ENCODE assay signal across 20 cellular contexts in genomic region chr20:44106615-44107014, GRCh38.
DNase-seq lines count a peak whose midpoint lies in the region; ATAC-seq and TF ChIP-seq lines count a peak whose summit lies in the region.
"Had no signal": no experiment of that assay in that cellular context is flagged by ENCODE, and none has a peak within 500 bp of the region (broad histone marks: within the 10 kb centered on the region; RNA-seq: fewer than 3 reads in every experiment).

No MANE protein-coding gene starts in this region.

- H3K4me3 Mint-ChIP-seq in activated CD8-positive, alpha-beta memory T cell treated with anti-CD3 and anti-CD28 coated beads, Interleukin-2, amount 10 ng/mL, durations not matched to agents 7 days and 5 days: no peak overlapping the region
- H3K4me3 Mint-ChIP-seq in endodermal cell: no peak overlapping the region
- H3K4me3 Mint-ChIP-seq: CD14-positive monocyte; CD4-positive, CD25-positive, alpha-beta regulatory T cell; CD8-positive, alpha-beta T cell had no signal

- peaks cover 10% of the 10 kb centered on the region for H3K27me3 ChIP-seq in RWPE2 (ENCODE audit: insufficient read depth, poor library complexity, severe bottlenecking)
- H3K27me3 ChIP-seq in endodermal cell (ENCODE audit: control insufficient read depth, insufficient read depth, low read length, poor library complexity, severe bottlenecking): peaks cover 17% of the 10 kb centered on the region
- H3K27me3 ChIP-seq: BE2C had no signal

- 90 to 93% methylated on average over 2 to 4 of the region's 5 CpGs for WGBS in endodermal cell (ENCODE audit: insufficient coverage in 1 of 2, insufficient read length in 1 of 2), 2 experiments

- H3K36me3 Mint-ChIP-seq in activated CD8-positive, alpha-beta memory T cell treated with anti-CD3 and anti-CD28 coated beads, Interleukin-2, amount 10 ng/mL, durations not matched to agents 7 days and 5 days: no peaks in the 10 kb centered on the region
- no peaks in the 10 kb centered on the region for H3K36me3 Mint-ChIP-seq in endodermal cell (ENCODE audit: low read depth)
- H3K36me3 Mint-ChIP-seq: CD14-positive monocyte; CD4-positive, CD25-positive, alpha-beta regulatory T cell; CD8-positive, alpha-beta T cell had no signal

- H3K4me1 Mint-ChIP-seq in activated CD8-positive, alpha-beta memory T cell treated with anti-CD3 and anti-CD28 coated beads, Interleukin-2, amount 10 ng/mL, durations not matched to agents 7 days and 5 days: no peaks in the 10 kb centered on the region
- H3K4me1 Mint-ChIP-seq in endodermal cell: no peaks in the 10 kb centered on the region
- H3K4me1 Mint-ChIP-seq: CD14-positive monocyte; CD4-positive, CD25-positive, alpha-beta regulatory T cell had no signal

- peaks cover 13% of the 10 kb centered on the region for H3K4me1 ChIP-seq in RWPE2 (ENCODE audit: insufficient read depth, poor library complexity, severe bottlenecking)
- H3K4me1 ChIP-seq in endodermal cell (ENCODE audit: control insufficient read depth, insufficient read depth, low read length): no peaks in the 10 kb centered on the region
- H3K4me1 ChIP-seq: A549, BE2C, Caco-2 had no signal

- H3K9ac ChIP-seq in endodermal cell (ENCODE audit: extremely low read depth, low read length, poor library complexity, severe bottlenecking): no peak overlapping the region
- H3K9ac ChIP-seq: BLaER1 had no signal

- H3K27me3 Mint-ChIP-seq in activated CD8-positive, alpha-beta memory T cell treated with anti-CD3 and anti-CD28 coated beads, Interleukin-2, amount 10 ng/mL, durations not matched to agents 7 days and 5 days: peaks cover 65% of the 10 kb centered on the region
- peaks cover 42% of the 10 kb centered on the region for H3K27me3 Mint-ChIP-seq in endodermal cell (ENCODE audit: insufficient read depth)

- ATAC-seq in activated CD8-positive, alpha-beta memory T cell treated with anti-CD3 and anti-CD28 coated beads, Interleukin-2, amount 10 ng/mL, durations not matched to agents 7 days and 5 days: no peak
- ATAC-seq in RWPE2 (ENCODE audit: low read depth) (no peak), GM19324 (IDR thresholded peaks at IDR 0.05; ENCODE audit: low FRiP score, unreplicated experiment) (no peak)
- ATAC-seq: A549; CD8-positive, alpha-beta T cell had no signal

- no peak overlapping the region for H3K27ac Mint-ChIP-seq in activated CD8-positive, alpha-beta memory T cell treated with anti-CD3 and anti-CD28 coated beads, Interleukin-2, amount 10 ng/mL, durations not matched to agents 7 days and 5 days
- H3K27ac Mint-ChIP-seq in endodermal cell: no peak overlapping the region
- H3K27ac Mint-ChIP-seq: CD14-positive monocyte; CD4-positive, CD25-positive, alpha-beta regulatory T cell; CD8-positive, alpha-beta T cell had no signal

- TF ChIP-seq CTCF in RWPE2 (IDR thresholded peaks at IDR 0.05; ENCODE audit: poor library complexity, severe bottlenecking): no peak
- TF ChIP-seq CTCF in endodermal cell (conservative IDR thresholded peaks at IDR 0.05): no peak

- H3K9me3 ChIP-seq in RWPE2 (ENCODE audit: severe bottlenecking) (peaks cover 6% of the 10 kb centered on the region), endodermal cell (ENCODE audit: control insufficient read depth, low read length) (peaks cover 32% of the 10 kb centered on the region)
- H3K9me3 ChIP-seq: BE2C had no signal

- no peak overlapping the region for H3K4me3 ChIP-seq in RWPE2 (ENCODE audit: severe bottlenecking)
- H3K4me3 ChIP-seq in endodermal cell (ENCODE audit: low read length): no peak overlapping the region
- H3K4me3 ChIP-seq: A549, BLaER1 had no signal

- H3K36me3 ChIP-seq in RWPE2 (ENCODE audit: low read depth) (no peaks in the 10 kb centered on the region), endodermal cell (ENCODE audit: control insufficient read depth, insufficient read depth, low read length) (no peaks in the 10 kb centered on the region)
- H3K36me3 ChIP-seq: BE2C, BLaER1 had no signal

- H3K27ac ChIP-seq in RWPE2 (ENCODE audit: poor library complexity, severe bottlenecking) (no peak overlapping the region), endodermal cell (ENCODE audit: low read depth, low read length) (no peak overlapping the region)
- H3K27ac ChIP-seq: 22Rv1, A549, BLaER1 had no signal

- DNase-seq in activated CD8-positive, alpha-beta memory T cell treated with anti-CD3 and anti-CD28 coated beads for 24 hours: peak; percentile 1
- DNase-seq in activated CD8-positive, alpha-beta memory T cell treated with anti-CD3 and anti-CD28 coated beads, Interleukin-2, amount 10 ng/mL, durations not matched to agents 7 days and 5 days: no peak
- DNase-seq in RWPE2 (ENCODE audit: low spot score) (peak; percentile 34), endodermal cell (peak; percentile 6), NCI-H2081 treated with DMSO at 0.1 percent for 48 hours (lab: John Stamatoyannopoulos, UW) (no peak), HuH-7 (ENCODE audit: low spot score) (no peak)
- DNase-seq: ACHN; BE2C; C1 segment of cervical spinal cord; Caco-2; Calu3; CD4-positive, CD25-positive, alpha-beta regulatory T cell; CD8-positive, alpha-beta T cell; DMS79 treated with DMSO at 0.1 percent for 48 hours; GF-D8 had no signal

- CTCF ChIA-PET in activated CD8-positive, alpha-beta memory T cell treated with anti-CD3 and anti-CD28 coated beads, Interleukin-2, amount 10 ng/mL, durations not matched to agents 7 days and 5 days (lab: Charles Lee): interaction anchor here (1.3 kb wide), 1 partner anchor 51 kb away, joined by 3 read pairs; no protein-coding TSS in a partner anchor

- H3K9me3 Mint-ChIP-seq in activated CD8-positive, alpha-beta memory T cell treated with anti-CD3 and anti-CD28 coated beads, Interleukin-2, amount 10 ng/mL, durations not matched to agents 7 days and 5 days (ENCODE audit: low read depth): peaks cover 2% of the 10 kb centered on the region
- peaks cover 29% of the 10 kb centered on the region for H3K9me3 Mint-ChIP-seq in endodermal cell

Comparison
In these comparisons a context has a peak if more than half of its experiments do, and no peak if none do; other contexts are left out.
1. DNase-seq: peak in activated CD8-positive, alpha-beta memory T cell treated with anti-CD3 and anti-CD28 coated beads for 24 hours (single experiment), RWPE2 (single experiment) and endodermal cell (single experiment); none in activated CD8-positive, alpha-beta memory T cell treated with anti-CD3 and anti-CD28 coated beads, Interleukin-2, amount 10 ng/mL, durations not matched to agents 7 days and 5 days (single experiment), NCI-H2081 treated with DMSO at 0.1 percent for 48 hours (single experiment) and HuH-7 (single experiment).